ENCODE assay signal across 19 cellular contexts in the genomic region with DNA sequence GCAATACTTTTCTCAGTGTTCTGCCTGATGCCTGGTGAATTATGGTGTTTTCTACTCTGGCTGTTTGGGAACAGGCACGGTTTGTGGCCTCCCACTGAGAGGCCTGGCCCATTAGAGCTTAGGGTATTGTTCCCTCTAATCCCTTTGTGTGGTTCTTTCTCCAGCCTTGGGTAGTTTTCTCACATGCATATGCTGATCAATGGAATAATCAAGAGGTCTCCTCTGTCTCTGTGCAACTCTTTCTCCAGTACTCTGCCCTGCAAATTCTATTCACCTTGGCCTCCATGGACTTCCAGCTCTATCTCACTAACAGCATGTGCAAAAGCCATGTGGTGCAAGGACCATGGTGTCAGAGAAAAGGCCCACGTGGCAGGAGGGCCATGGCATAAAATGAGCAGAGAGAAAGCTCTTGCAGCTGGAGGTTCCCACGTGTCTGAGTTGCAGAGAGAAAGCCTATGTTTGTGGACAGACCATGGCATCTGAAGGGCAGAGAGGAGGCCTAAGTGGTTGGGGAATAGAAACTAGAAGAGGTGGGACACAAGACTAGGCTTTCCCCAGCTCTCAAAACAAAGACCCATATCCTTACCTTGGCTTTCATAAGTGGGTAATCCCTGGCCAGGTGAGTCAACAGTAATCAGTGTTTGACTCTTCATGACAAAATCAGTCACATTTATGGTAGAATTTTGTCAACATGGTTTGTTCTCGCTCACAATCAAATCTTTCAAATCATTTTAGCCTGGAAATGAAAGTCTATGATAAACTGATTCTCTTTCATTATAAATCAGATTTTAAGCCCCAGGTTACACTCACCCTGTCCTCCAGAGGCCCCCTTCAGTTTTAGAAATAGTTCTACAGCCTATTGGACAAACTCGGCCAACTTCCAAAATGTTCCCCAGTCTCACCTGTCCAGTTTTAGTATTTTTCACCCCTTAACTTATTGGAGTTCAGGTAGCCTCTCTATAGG. TPM values are rescaled to one million over a fixed set of nuclear protein-coding genes. Genes with fewer than 3 reads are reported as not detected.
DNase-seq lines count a peak whose midpoint lies in the region; ATAC-seq, FAIRE-seq and TF ChIP-seq lines count a peak whose summit lies in the region.
"Had no signal": no experiment of that assay in that cellular context is flagged by ENCODE, and none has a peak within 500 bp of the region (broad histone marks: within the 10 kb centered on the region; RNA-seq: fewer than 3 reads in every experiment).

No MANE protein-coding gene starts in this region.

- H2BK15ac ChIP-seq in H1 (ENCODE audit: low read length), result no peak overlapping the region

- no peak overlapping the region for H3K4me3 Mint-ChIP-seq in activated naive CD8-positive, alpha-beta T cell treated with anti-CD3 and anti-CD28 coated beads, Interleukin-2, amount 50 U/mL, for 24 hours
- no peak overlapping the region for H3K4me3 Mint-ChIP-seq in activated naive CD8-positive, alpha-beta T cell treated with anti-CD3 and anti-CD28 coated beads for 36 hours

- peak overlapping the region; percentile 43; the same call in 1 of the 2 replicates for H2BK20ac ChIP-seq in H1 (ENCODE audit: low read length)

- H3K36me3 ChIP-seq in H1 (ENCODE audit: control insufficient read depth in 2 of 4, insufficient read depth in 4 of 4, low read length in 3 of 4) (peaks cover 0 to 3% (median 0%) of the 10 kb centered on the region in 4 experiments; a peak in 1 of 8 replicates), gastroesophageal sphincter (no peaks in the 10 kb centered on the region)
- H3K36me3 ChIP-seq: pancreas, vagina had no signal

- H3K79me2 ChIP-seq in H1 (ENCODE audit: control insufficient read depth in 1 of 2, insufficient read depth in 2 of 2, low read length in 2 of 2), result no peaks in the 10 kb centered on the region

- FAIRE-seq in H1 (lab: Jason Lieb, UNC), result peak; percentile 92
- FAIRE-seq: GM18507, RCC 7860, TTC549 had no signal

- H2BK120ac ChIP-seq in H1 (replicated peaks; ENCODE audit: low read depth, low read length), result peak overlapping the region; percentile 94

- H3K56ac ChIP-seq in H1 (replicated peaks; ENCODE audit: insufficient read length, low read depth, low read length), result no peak overlapping the region

- H3K27me3 ChIP-seq in H1 (replicated peaks in 1 of 4; ENCODE audit: control insufficient read depth in 3 of 4, extremely low read depth in 1 of 4, insufficient read depth in 3 of 4, low read length in 3 of 4) (peaks cover 0 to 1% (median 0%) of the 10 kb centered on the region in 4 experiments; a peak in 1 of 7 replicates), gastroesophageal sphincter (peaks cover 11% of the 10 kb centered on the region)
- H3K27me3 ChIP-seq: pancreas, vagina had no signal

- peaks cover 7% of the 10 kb centered on the region for H3K9me3 Mint-ChIP-seq in activated naive CD8-positive, alpha-beta T cell treated with anti-CD3 and anti-CD28 coated beads, Interleukin-2, amount 50 U/mL, for 24 hours
- peaks cover 7% of the 10 kb centered on the region for H3K9me3 Mint-ChIP-seq in activated naive CD8-positive, alpha-beta T cell treated with anti-CD3 and anti-CD28 coated beads for 36 hours

- H4K5ac ChIP-seq in H1 (ENCODE audit: insufficient read length, low read depth, low read length), result no peak overlapping the region

- TF ChIP-seq CTCF in H1 (IDR thresholded peaks at IDR 0.05; ENCODE audit: control extremely low read depth in 1 of 3, insufficient read depth in 1 of 3, low read depth in 1 of 3, low read length in 3 of 3) (no peak), gastroesophageal sphincter (IDR thresholded peaks at IDR 0.05) (no peak), GM10266 (IDR thresholded peaks at IDR 0.05; ENCODE audit: control insufficient read depth, insufficient read depth, low read depth, missing control alignments) (no peak)

- no peak for TF ChIP-seq POLR2A in H1 (IDR thresholded peaks at IDR 0.05; ENCODE audit: control extremely low read depth in 1 of 2, low read depth in 2 of 2, low read length in 2 of 2)
- TF ChIP-seq POLR2A in gastroesophageal sphincter (IDR thresholded peaks at IDR 0.05), result no peak

- ATAC-seq in activated naive CD8-positive, alpha-beta T cell treated with anti-CD3 and anti-CD28 coated beads, Interleukin-2, amount 50 U/mL, for 24 hours, result peak; percentile 53
- ATAC-seq in HG03045 (IDR thresholded peaks at IDR 0.05; ENCODE audit: unreplicated experiment), result peak; percentile 44
- ATAC-seq in gastroesophageal sphincter, result no peak
- ATAC-seq: pancreas had no signal

- H3K79me1 ChIP-seq in H1 (ENCODE audit: low read depth, low read length), result no peaks in the 10 kb centered on the region

- H3K27ac ChIP-seq in H1 (ENCODE audit: low read depth, low read length) (no peak overlapping the region), gastroesophageal sphincter (no peak overlapping the region)
- H3K27ac ChIP-seq: pancreas, vagina had no signal

- WGBS in H1 (ENCODE audit: extremely low coverage in 1 of 2, insufficient coverage in 1 of 2, insufficient read length in 1 of 2, insufficient replicate concordance in 2 of 2, low coverage in 1 of 2, low lambda C conversion rate in 2 of 2, missing lambda C conversion rate in 1 of 2), 2 experiments, result 51% methylated on average over 5 of the region's 5 CpGs; no CpG with 5 or more reads in 1 of the 2 experiments
- WGBS in gastroesophageal sphincter (ENCODE audit: low coverage in 1 of 2), 2 donors, result 56 to 76% methylated on average over 4 of the region's 5 CpGs

- no peak overlapping the region; a peak in 1 of 4 replicates for H3K4me2 ChIP-seq in H1 (ENCODE audit: insufficient read depth in 1 of 2, low read depth in 2 of 2, low read length in 2 of 2)

- DNase-seq in activated naive CD8-positive, alpha-beta T cell treated with anti-CD3 and anti-CD28 coated beads, Interleukin-2, amount 50 U/mL, for 24 hours, result no peak
- DNase-seq in activated naive CD8-positive, alpha-beta T cell treated with anti-CD3 and anti-CD28 coated beads for 36 hours, result no peak
- DNase-seq in H1 (ENCODE audit: low read depth in 1 of 2, low spot score in 2 of 2) (peak in 1 of 2 experiments; percentile 44), GM10266 (ENCODE audit: extremely low spot score) (no peak), DMS153 (lab: John Stamatoyannopoulos, UW) (no peak)
- no peak for DNase-seq in stimulated activated naive CD4-positive, alpha-beta T cell treated with Interleukin-2 at 50 U/mL for 16 hours (lab: John Stamatoyannopoulos, UW)
- DNase-seq: activated naive CD4-positive, alpha-beta T cell treated with anti-CD3 and anti-CD28 coated beads, Interleukin-2, amount 50 U/mL, for 16 hours; effector CD8-positive, alpha-beta T cell; GDM1; NCI-H187; NCI-H748 treated with DMSO at 0.1 percent for 48 hours; pancreas had no signal

- H3K9ac ChIP-seq in H1 (replicated peaks in 1 of 4; ENCODE audit: extremely low read depth in 1 of 4, low read depth in 3 of 4, low read length in 3 of 4), result no peak overlapping the region

- peak overlapping the region; percentile 36; the same call in 1 of the 2 replicates for H3K18ac ChIP-seq in H1 (ENCODE audit: extremely low read depth, low read length)

- H3K9me3 ChIP-seq in H1 (ENCODE audit: insufficient read depth in 2 of 2, low read depth in 1 of 2, low read length in 1 of 2), result peaks cover 8 to 10% of the 10 kb centered on the region in 2 experiments
- peaks cover 0 to 12% (median 0%) of the 10 kb centered on the region in 3 donors for H3K9me3 ChIP-seq in gastroesophageal sphincter
- H3K9me3 ChIP-seq: pancreas, vagina had no signal

- H2AK5ac ChIP-seq in H1 (ENCODE audit: low read depth, low read length), result 0 out of 2 replicates have a peak overlapping the region, but pooled peaks have one; percentile 47

- H3K4me3 ChIP-seq in H1 (ENCODE audit: extremely low read depth in 1 of 4, insufficient read depth in 2 of 4, low read depth in 3 of 4, low read length in 4 of 4), result no peak overlapping the region
- H3K4me3 ChIP-seq in gastroesophageal sphincter, result no peak overlapping the region
- H3K4me3 ChIP-seq: pancreas, vagina had no signal

- H3K36me3 Mint-ChIP-seq in activated naive CD8-positive, alpha-beta T cell treated with anti-CD3 and anti-CD28 coated beads, Interleukin-2, amount 50 U/mL, for 24 hours (ENCODE audit: low read depth), result no peaks in the 10 kb centered on the region
- H3K36me3 Mint-ChIP-seq in activated naive CD8-positive, alpha-beta T cell treated with anti-CD3 and anti-CD28 coated beads for 36 hours, result no peaks in the 10 kb centered on the region

- H3K27me3 Mint-ChIP-seq in activated naive CD8-positive, alpha-beta T cell treated with anti-CD3 and anti-CD28 coated beads, Interleukin-2, amount 50 U/mL, for 24 hours, result peaks cover 4% of the 10 kb centered on the region
- peaks cover 4% of the 10 kb centered on the region for H3K27me3 Mint-ChIP-seq in activated naive CD8-positive, alpha-beta T cell treated with anti-CD3 and anti-CD28 coated beads for 36 hours

- no peak for TF ChIP-seq RAD21 in H1 (IDR thresholded peaks at IDR 0.05 in 1 of 2, conservative IDR thresholded peaks at IDR 0.05 in 1 of 2; ENCODE audit: low read depth in 2 of 2, low read length in 2 of 2)

- H3K4me1 ChIP-seq in H1 (replicated peaks in 1 of 4; ENCODE audit: control insufficient read depth in 3 of 4, insufficient read depth in 4 of 4, low read length in 3 of 4), result peaks cover 0 to 14% (median 10%) of the 10 kb centered on the region in 4 experiments; a peak in 6 of 7 replicates
- no peaks in the 10 kb centered on the region for H3K4me1 ChIP-seq in gastroesophageal sphincter
- H3K4me1 ChIP-seq: vagina had no signal

- no peaks in the 10 kb centered on the region for H4K20me1 ChIP-seq in H1 (replicated peaks in 1 of 2; ENCODE audit: control insufficient read depth in 1 of 2, insufficient read depth in 2 of 2, low read length in 2 of 2)

- TF ChIP-seq EP300 in H1 (IDR thresholded peaks at IDR 0.05; ENCODE audit: borderline replicate concordance in 1 of 2, low read depth in 2 of 2, low read length in 2 of 2) (no peak), gastroesophageal sphincter (IDR thresholded peaks at IDR 0.05) (no peak)

- no peak overlapping the region for H4K8ac ChIP-seq in H1 (ENCODE audit: extremely low read depth, insufficient read depth, low read length)

- H3K14ac ChIP-seq in H1 (ENCODE audit: insufficient read length), result no peak overlapping the region

- POLR2A ChIA-PET in H1 (lab: Charles Lee; ENCODE audit: partially characterized antibody), result no interaction called here

- peak overlapping the region; percentile 3 for H3K4ac ChIP-seq in H1 (replicated peaks; ENCODE audit: insufficient read length, low read depth, low read length)

- no peaks in the 10 kb centered on the region for H3K4me1 Mint-ChIP-seq in activated naive CD8-positive, alpha-beta T cell treated with anti-CD3 and anti-CD28 coated beads, Interleukin-2, amount 50 U/mL, for 24 hours
- H3K4me1 Mint-ChIP-seq in activated naive CD8-positive, alpha-beta T cell treated with anti-CD3 and anti-CD28 coated beads for 36 hours, result no peaks in the 10 kb centered on the region

- H3K27ac Mint-ChIP-seq in activated naive CD8-positive, alpha-beta T cell treated with anti-CD3 and anti-CD28 coated beads, Interleukin-2, amount 50 U/mL, for 24 hours, result no peak overlapping the region
- no peak overlapping the region for H3K27ac Mint-ChIP-seq in activated naive CD8-positive, alpha-beta T cell treated with anti-CD3 and anti-CD28 coated beads for 36 hours

- no peak overlapping the region for H2AFZ ChIP-seq in H1 (ENCODE audit: low read length)

- peak overlapping the region; percentile 94; the same call in 1 of the 2 replicates for H2BK12ac ChIP-seq in H1 (ENCODE audit: low read depth, low read length)

- CTCF ChIA-PET in H1 (lab: Charles Lee; ENCODE audit: partially characterized antibody), result interaction anchor here (0.7 to 9.0 kb wide), 34 partner anchors 8 to 375 kb away, joined by 3 to 197 read pairs (median 3); partner anchors contain the start of genes BLNK, OPALIN and TLL2

- H2BK5ac ChIP-seq in H1 (ENCODE audit: low read depth, low read length), result peak overlapping the region; percentile 46; the same call in 1 of the 2 replicates

- peak overlapping the region; percentile 31 for H4K91ac ChIP-seq in H1 (replicated peaks; ENCODE audit: insufficient read length, low read length)

- no peak overlapping the region for H3K23ac ChIP-seq in H1 (ENCODE audit: insufficient read length)

- no peaks in the 10 kb centered on the region for H3K23me2 ChIP-seq in H1 (ENCODE audit: low read depth, low read length)

RNA-seq across cellular contexts. Expression of gene OPALIN, which starts 17.3 kb away (rescaled TPM):
- total RNA-seq in activated naive CD8-positive, alpha-beta T cell treated with anti-CD3 and anti-CD28 coated beads for 36 hours, result not detected
- not detected in 2 replicates for total RNA-seq in H1 (2021; fragmentation: NEBNext Ultra II Directional; extraction: Animal tissue kit (Norgen Biotek cat#: 25700))
- 0.03 TPM in 1 of 2 replicates, not detected in the other for polyA plus RNA-seq in H1 (2011; rRNA removed)
- not detected for polyA plus RNA-seq in H1 (2011; cell fraction: cytosol; rRNA removed)
- not detected for polyA plus RNA-seq in H1 (2011; cell fraction: nucleus; rRNA removed)
- polyA plus RNA-seq in H1 (2012, experiment 1 of 2), result not detected in 4 replicates
- not detected for polyA plus RNA-seq in H1 (2012, experiment 2 of 2)
- 0.06 TPM for polyA plus RNA-seq in H1 (2013, experiment 1 of 2)
- polyA plus RNA-seq in H1 (2013, experiment 2 of 2), result 0.06 TPM
- not detected in 2 replicates for polyA minus RNA-seq in H1 (2011; rRNA and poly(A)+ RNA removed)
- polyA minus RNA-seq in H1 (2011; cell fraction: cytosol; rRNA and poly(A)+ RNA removed), result not detected
- not detected for polyA minus RNA-seq in H1 (2011; cell fraction: nucleus; rRNA and poly(A)+ RNA removed)
- total RNA-seq in gastroesophageal sphincter, result not detected
- total RNA-seq: pancreas, skeletal muscle tissue, vagina had no signal
- polyA plus RNA-seq: pancreas had no signal

RNA-seq across cellular contexts. Expression of gene DNTT, which starts 37.3 kb away (rescaled TPM):
- not detected for total RNA-seq in activated naive CD8-positive, alpha-beta T cell treated with anti-CD3 and anti-CD28 coated beads for 36 hours
- not detected in 2 replicates for total RNA-seq in H1 (2021; fragmentation: NEBNext Ultra II Directional; extraction: Animal tissue kit (Norgen Biotek cat#: 25700))
- polyA plus RNA-seq in H1 (2011; rRNA removed), result not detected in 2 replicates
- not detected for polyA plus RNA-seq in H1 (2011; cell fraction: cytosol; rRNA removed)
- polyA plus RNA-seq in H1 (2011; cell fraction: nucleus; rRNA removed), result not detected
- polyA plus RNA-seq in H1 (2012, experiment 1 of 2), result not detected in 4 replicates
- not detected for polyA plus RNA-seq in H1 (2012, experiment 2 of 2)
- 0.04 TPM for polyA plus RNA-seq in H1 (2013, experiment 1 of 2)
- 0.06 TPM for polyA plus RNA-seq in H1 (2013, experiment 2 of 2)
- not detected in 2 replicates for polyA minus RNA-seq in H1 (2011; rRNA and poly(A)+ RNA removed)
- polyA minus RNA-seq in H1 (2011; cell fraction: cytosol; rRNA and poly(A)+ RNA removed), result not detected
- polyA minus RNA-seq in H1 (2011; cell fraction: nucleus; rRNA and poly(A)+ RNA removed), result not detected
- total RNA-seq in gastroesophageal sphincter, result not detected
- total RNA-seq: pancreas, skeletal muscle tissue, vagina had no signal
